In genomic region chr7:15685358-15686181, GRCh38 we compare ENCODE assay signal across 9 cellular contexts. TPM values are rescaled to one million over a fixed set of nuclear protein-coding genes. Genes with fewer than 3 reads are reported as not detected.
A peak's percentile ranks its signal among the peaks of the same experiment; 100 is the strongest.
DNase-seq lines count a peak whose midpoint lies in the region; ATAC-seq and TF ChIP-seq lines count a peak whose summit lies in the region.
"Had no signal": no experiment of that assay in that cellular context is flagged by ENCODE, and none has a peak within 500 bp of the region (broad histone marks: within the 10 kb centered on the region; RNA-seq: fewer than 3 reads in every experiment).

No MANE protein-coding gene starts in this region.

- H3K4me3 Mint-ChIP-seq in activated CD4-positive, alpha-beta memory T cell treated with anti-CD3 and anti-CD28 coated beads, Interleukin-2, amount 10 ng/mL, durations not matched to agents 7 days and 5 days = no peak overlapping the region
- H3K4me3 Mint-ChIP-seq: activated naive CD8-positive, alpha-beta T cell treated with anti-CD3 and anti-CD28 coated beads for 36 hours had no signal

- H3K27ac ChIP-seq in neuronal stem cell (replicated peaks; ENCODE audit: low read length) = no peak overlapping the region

- peaks cover 37% of the 10 kb centered on the region for H3K27me3 Mint-ChIP-seq in activated CD4-positive, alpha-beta memory T cell treated with anti-CD3 and anti-CD28 coated beads, Interleukin-2, amount 10 ng/mL, durations not matched to agents 7 days and 5 days

- H3K4ac ChIP-seq in neuronal stem cell (ENCODE audit: low read length) = no peak overlapping the region

- H2AK5ac ChIP-seq in neuronal stem cell (ENCODE audit: low read depth, low read length) = no peak overlapping the region

- no peak overlapping the region; the same call in 1 of the 2 replicates for H3K4me3 ChIP-seq in BJ (ENCODE audit: low read depth, low read length)
- H3K4me3 ChIP-seq in fibroblast of pulmonary artery (replicated peaks; ENCODE audit: low read depth, low read length) = peak overlapping the region; percentile 34
- H3K4me3 ChIP-seq in neuronal stem cell (ENCODE audit: low read length in 2 of 2) = peak overlapping the region; percentile 28 to 77

- peak overlapping the region; percentile 88 for H2AFZ ChIP-seq in neuronal stem cell (ENCODE audit: low read length)

- peak overlapping the region; percentile 58 for H2BK12ac ChIP-seq in neuronal stem cell (ENCODE audit: low read length)

- no peaks in the 10 kb centered on the region for H3K9me3 Mint-ChIP-seq in activated CD4-positive, alpha-beta memory T cell treated with anti-CD3 and anti-CD28 coated beads, Interleukin-2, amount 10 ng/mL, durations not matched to agents 7 days and 5 days

- H3K27ac Mint-ChIP-seq in activated CD4-positive, alpha-beta memory T cell treated with anti-CD3 and anti-CD28 coated beads, Interleukin-2, amount 10 ng/mL, durations not matched to agents 7 days and 5 days = no peak overlapping the region
- H3K27ac Mint-ChIP-seq: activated naive CD8-positive, alpha-beta T cell treated with anti-CD3 and anti-CD28 coated beads for 36 hours had no signal

- H3K4me1 Mint-ChIP-seq in activated CD4-positive, alpha-beta memory T cell treated with anti-CD3 and anti-CD28 coated beads, Interleukin-2, amount 10 ng/mL, durations not matched to agents 7 days and 5 days = no peaks in the 10 kb centered on the region
- H3K4me1 Mint-ChIP-seq: activated naive CD8-positive, alpha-beta T cell treated with anti-CD3 and anti-CD28 coated beads for 36 hours had no signal

- H3K14ac ChIP-seq in neuronal stem cell (ENCODE audit: low read length) = no peak overlapping the region

- H3K36me3 ChIP-seq in BJ (ENCODE audit: control insufficient read depth, insufficient read depth, low read length) (no peaks in the 10 kb centered on the region), neuronal stem cell (replicated peaks in 1 of 2; ENCODE audit: control insufficient read depth in 2 of 2, insufficient read depth in 2 of 2, low read length in 2 of 2) (no peaks in the 10 kb centered on the region)

- no CpG with 5 or more reads among the region's 50 CpGs for WGBS in neuronal stem cell (ENCODE audit: extremely low coverage in 2 of 2, insufficient read length in 2 of 2, insufficient replicate concordance in 1 of 2), 2 donors

- no peak overlapping the region for H2BK120ac ChIP-seq in neuronal stem cell (ENCODE audit: low read depth, low read length)

- H2BK15ac ChIP-seq in neuronal stem cell (ENCODE audit: low read length) = no peak overlapping the region

- CTCF ChIA-PET in BJ (lab: Yijun Ruan, JAX) = interaction anchor here (1.1 kb wide), 1 partner anchor 994 kb away, joined by 3 read pairs; no protein-coding TSS in a partner anchor
- CTCF ChIA-PET in activated CD4-positive, alpha-beta memory T cell treated with anti-CD3 and anti-CD28 coated beads, Interleukin-2, amount 10 ng/mL, durations not matched to agents 7 days and 5 days (lab: Charles Lee) = no interaction called here

- peaks cover 8 to 20% of the 10 kb centered on the region in 2 donors for H3K4me1 ChIP-seq in neuronal stem cell (ENCODE audit: control insufficient read depth in 2 of 2, insufficient read depth in 1 of 2, low read depth in 1 of 2, low read length in 2 of 2)

- DNase-seq in BJ (ENCODE audit: low read depth) (peak; percentile 36), NCI-H345 treated with DMSO at 0.1 percent for 48 hours (lab: John Stamatoyannopoulos, UW; ENCODE audit: unreplicated experiment) (peak; percentile 37), fibroblast of pulmonary artery (ENCODE audit: low read depth) (peak; percentile 84), neuronal stem cell (ENCODE audit: low spot score) (peak; percentile 26), NCI-H1694 (lab: John Stamatoyannopoulos, UW) (no peak), AML-193 (lab: John Stamatoyannopoulos, UW) (no peak)
- DNase-seq in activated CD4-positive, alpha-beta memory T cell treated with anti-CD3 and anti-CD28 coated beads, Interleukin-2, amount 10 ng/mL, durations not matched to agents 7 days and 5 days = no peak
- DNase-seq: activated naive CD8-positive, alpha-beta T cell treated with anti-CD3 and anti-CD28 coated beads for 36 hours had no signal

- H4K91ac ChIP-seq in neuronal stem cell (ENCODE audit: low read depth, low read length, poor library complexity) = no peak overlapping the region

- peak overlapping the region; percentile 11 for H3K18ac ChIP-seq in neuronal stem cell (ENCODE audit: low read length)

- H2BK5ac ChIP-seq in neuronal stem cell (ENCODE audit: low read length) = no peak overlapping the region

- no peak for ATAC-seq in HG02981 (IDR thresholded peaks at IDR 0.05; ENCODE audit: unreplicated experiment)

- H3K36me3 Mint-ChIP-seq in activated CD4-positive, alpha-beta memory T cell treated with anti-CD3 and anti-CD28 coated beads, Interleukin-2, amount 10 ng/mL, durations not matched to agents 7 days and 5 days (ENCODE audit: low read depth) = no peaks in the 10 kb centered on the region
- H3K36me3 Mint-ChIP-seq: activated naive CD8-positive, alpha-beta T cell treated with anti-CD3 and anti-CD28 coated beads for 36 hours had no signal

- H3K23ac ChIP-seq in neuronal stem cell (ENCODE audit: low read depth, low read length, poor library complexity) = no peak overlapping the region

- H3K79me1 ChIP-seq in neuronal stem cell (ENCODE audit: low read depth, low read length) = no peaks in the 10 kb centered on the region

- TF ChIP-seq CTCF in BJ (IDR thresholded peaks at IDR 0.05; ENCODE audit: insufficient read depth, low read depth, low read length) (no peak), fibroblast of pulmonary artery (IDR thresholded peaks at IDR 0.05; ENCODE audit: low read length, missing control alignments) (no peak)

- H3K27me3 ChIP-seq in BJ (ENCODE audit: control insufficient read depth, insufficient read depth, low read length) (peaks cover 36% of the 10 kb centered on the region), neuronal stem cell (ENCODE audit: control insufficient read depth in 3 of 3, insufficient read depth in 3 of 3, low read depth in 1 of 3, low read length in 3 of 3) (peaks cover 18 to 55% (median 40%) of the 10 kb centered on the region in 3 experiments)

- no peak overlapping the region for H4K8ac ChIP-seq in neuronal stem cell (ENCODE audit: low read depth, low read length)

- H3K9ac ChIP-seq in neuronal stem cell (ENCODE audit: low read depth, low read length, poor library complexity) = no peak overlapping the region

- H3K4me2 ChIP-seq in neuronal stem cell (ENCODE audit: insufficient read depth, low read length, poor library complexity, severe bottlenecking) = peak overlapping the region; percentile 81

- POLR2A ChIA-PET in BJ (lab: Charles Lee) = no interaction called here
- POLR2A ChIA-PET in activated CD4-positive, alpha-beta memory T cell treated with anti-CD3 and anti-CD28 coated beads, Interleukin-2, amount 10 ng/mL, durations not matched to agents 7 days and 5 days (lab: Charles Lee) = no interaction called here

- H3K9me3 ChIP-seq in neuronal stem cell (replicated peaks in 1 of 2; ENCODE audit: control insufficient read depth in 2 of 2, insufficient read depth in 1 of 2, low read depth in 1 of 2, low read length in 2 of 2) = no peaks in the 10 kb centered on the region

RNA-seq across cellular contexts. Expression of gene MEOX2, which starts 0.9 kb away (rescaled TPM):
- not detected in 2 replicates for polyA plus RNA-seq in BJ (2011; rRNA removed)
- not detected in 2 replicates for polyA minus RNA-seq in BJ (2011; rRNA and poly(A)+ RNA removed)
- not detected for polyA plus RNA-seq in neuronal stem cell (2013, experiment 1 of 2)
- 0.01 TPM for polyA plus RNA-seq in neuronal stem cell (2013, experiment 2 of 2)
- not detected for total RNA-seq in activated CD4-positive, alpha-beta memory T cell treated with anti-CD3 and anti-CD28 coated beads, Interleukin-2, amount 10 ng/mL, durations not matched to agents 7 days and 5 days
- total RNA-seq: activated naive CD8-positive, alpha-beta T cell treated with anti-CD3 and anti-CD28 coated beads for 36 hours had no signal

Comparison
In these comparisons a context has a peak if more than half of its experiments do, and no peak if none do; other contexts are left out.
1. DNase-seq: peak in BJ (single experiment), NCI-H345 treated with DMSO at 0.1 percent for 48 hours (single experiment), fibroblast of pulmonary artery (single experiment) and neuronal stem cell (single experiment); none in activated CD4-positive, alpha-beta memory T cell treated with anti-CD3 and anti-CD28 coated beads, Interleukin-2, amount 10 ng/mL, durations not matched to agents 7 days and 5 days (single experiment), NCI-H1694 (single experiment) and AML-193 (0 of 2).